8 cellular contexts compared by ENCODE assay signal in the genomic region with DNA sequence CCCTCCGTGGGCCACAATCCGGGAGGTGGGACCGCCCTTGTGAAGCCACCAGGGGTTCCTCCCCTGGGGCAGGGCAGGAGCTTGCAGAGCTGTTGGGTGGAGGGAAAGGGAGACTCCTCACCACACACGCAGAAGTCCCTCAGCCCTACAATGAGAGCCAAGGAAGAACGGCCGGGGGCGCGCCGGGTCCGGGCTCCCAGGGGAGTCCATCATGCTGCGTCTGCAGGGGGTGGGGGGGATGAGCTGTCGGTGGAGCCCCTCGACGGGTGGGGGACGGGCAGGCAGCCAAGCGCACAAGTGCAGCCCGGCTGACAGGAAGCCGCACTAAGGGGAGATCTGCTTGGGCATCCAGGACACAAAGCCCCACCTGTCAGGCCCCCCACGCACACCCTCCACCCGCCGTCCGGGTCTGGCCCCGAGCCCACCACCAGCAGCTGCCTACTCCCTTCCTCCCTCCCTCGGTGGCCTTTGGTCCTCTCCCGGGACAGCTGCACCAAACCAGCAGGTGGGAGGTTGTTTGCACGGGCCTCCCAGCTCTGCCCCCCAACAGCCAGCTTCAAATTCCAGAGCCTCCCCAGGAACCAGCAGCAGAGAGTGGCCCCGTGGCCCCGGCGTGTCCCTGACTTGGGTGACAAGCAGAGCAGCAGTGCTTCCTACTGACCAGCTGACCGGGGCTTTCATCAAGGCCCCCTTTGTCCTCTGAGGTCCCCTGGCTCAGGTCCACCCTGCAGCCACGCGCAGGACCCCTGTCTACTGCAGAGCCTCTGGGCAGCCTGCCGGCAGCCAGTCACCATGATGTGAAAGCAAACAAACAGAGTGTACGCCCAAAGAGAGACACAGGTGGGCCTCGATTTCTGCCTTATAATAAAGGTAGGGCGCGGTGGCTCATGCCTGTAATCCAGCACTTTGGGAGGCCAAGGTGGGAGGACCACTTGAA. TPM values are rescaled to one million over a fixed set of nuclear protein-coding genes. Genes with fewer than 3 reads are reported as not detected.
DNase-seq lines count a peak whose midpoint lies in the region; ATAC-seq, FAIRE-seq and TF ChIP-seq lines count a peak whose summit lies in the region.
"Had no signal": no experiment of that assay in that cellular context is flagged by ENCODE, and none has a peak within 500 bp of the region (broad histone marks: within the 10 kb centered on the region; RNA-seq: fewer than 3 reads in every experiment).

No MANE protein-coding gene starts in this region.

- H3K4me3 ChIP-seq in kidney (ENCODE audit: low read length in 2 of 2) = no peak overlapping the region

- H3K36me3 Mint-ChIP-seq in stimulated activated memory B cell treated with anti-CD40 and anti-IgM and Interleukin-4, amounts not matched to agents 10 μg/mL and 1 μg/mL and 100 μg/mL, for 72 hours = no peaks in the 10 kb centered on the region

- FAIRE-seq in kidney (lab: Jason Lieb, UNC) = no peak

- no peak for TF ChIP-seq CTCF in kidney (IDR thresholded peaks at IDR 0.05; ENCODE audit: borderline replicate concordance, extremely low read depth, insufficient read depth)

- intact Hi-C loops in kidney (cut with DNase I) = no loop called here

- H3K27me3 Mint-ChIP-seq in stimulated activated memory B cell treated with anti-CD40 and anti-IgM and Interleukin-4, amounts not matched to agents 10 μg/mL and 1 μg/mL and 100 μg/mL, for 72 hours = peaks cover 45% of the 10 kb centered on the region

- peak overlapping the region; percentile 26 to 55 for H3K27ac ChIP-seq in kidney (ENCODE audit: low read depth in 2 of 2, low read length in 2 of 2)

- peak overlapping the region in 1 of 2 donors; percentile 55 for H3K9ac ChIP-seq in kidney (ENCODE audit: low read length in 2 of 2)

- no peaks in the 10 kb centered on the region for H3K9me3 ChIP-seq in kidney (ENCODE audit: control insufficient read depth in 1 of 2, low read length in 2 of 2)

- H3K4me1 ChIP-seq in kidney (ENCODE audit: control insufficient read depth in 1 of 2, insufficient read depth in 1 of 2, low read depth in 1 of 2, low read length in 2 of 2) = peaks cover 0 to 12% of the 10 kb centered on the region in 2 donors

- peak; percentile 65 for ATAC-seq in stimulated activated memory B cell treated with anti-CD40 and anti-IgM and Interleukin-4, amounts not matched to agents 10 μg/mL and 1 μg/mL and 100 μg/mL, for 72 hours
- ATAC-seq in HG03175 (IDR thresholded peaks at IDR 0.05; ENCODE audit: unreplicated experiment) = no peak
- no peak for ATAC-seq in GM19397 (IDR thresholded peaks at IDR 0.05; ENCODE audit: unreplicated experiment)

- H3K4me3 Mint-ChIP-seq in stimulated activated memory B cell treated with anti-CD40 and anti-IgM and Interleukin-4, amounts not matched to agents 10 μg/mL and 1 μg/mL and 100 μg/mL, for 72 hours = peak overlapping the region; percentile 5

- no peaks in the 10 kb centered on the region for H3K9me3 Mint-ChIP-seq in stimulated activated memory B cell treated with anti-CD40 and anti-IgM and Interleukin-4, amounts not matched to agents 10 μg/mL and 1 μg/mL and 100 μg/mL, for 72 hours

- no peaks in the 10 kb centered on the region for H3K36me3 ChIP-seq in kidney (ENCODE audit: control insufficient read depth in 1 of 2, insufficient read depth in 2 of 2, low read length in 2 of 2)

- peak; percentile 83 for DNase-seq in LHCN-M2 (ENCODE audit: low read depth)
- DNase-seq in SHP77 (lab: John Stamatoyannopoulos, UW) = peak; percentile 76
- peak; percentile 76 for DNase-seq in kidney
- no peak for DNase-seq in NCI-H2196 (lab: John Stamatoyannopoulos, UW; ENCODE audit: unreplicated experiment)
- DNase-seq: activated effector memory CD4-positive, alpha-beta T cell treated with anti-CD3 and anti-CD28 coated beads, Interleukin-2, amount 50 U/mL, for 16 hours had no signal

- H3K27ac Mint-ChIP-seq in stimulated activated memory B cell treated with anti-CD40 and anti-IgM and Interleukin-4, amounts not matched to agents 10 μg/mL and 1 μg/mL and 100 μg/mL, for 72 hours = no peak overlapping the region

- H3K4me1 Mint-ChIP-seq in stimulated activated memory B cell treated with anti-CD40 and anti-IgM and Interleukin-4, amounts not matched to agents 10 μg/mL and 1 μg/mL and 100 μg/mL, for 72 hours = peaks cover 32% of the 10 kb centered on the region

RNA-seq across cellular contexts. Expression of gene HIP1, which starts 50.3 kb away (rescaled TPM):
- total RNA-seq in LHCN-M2 (2014; rRNA removed) (21.0 and 22.4 TPM in 2 replicates), kidney (50.1 TPM)
- 6.7 TPM for polyA plus RNA-seq in LHCN-M2 (2012)
- polyA plus RNA-seq in kidney (ENCODE audit: insufficient read depth, low read depth, low replicate concordance) = 11.2 TPM
